8 cellular contexts compared by ENCODE assay signal in the genomic region with DNA sequence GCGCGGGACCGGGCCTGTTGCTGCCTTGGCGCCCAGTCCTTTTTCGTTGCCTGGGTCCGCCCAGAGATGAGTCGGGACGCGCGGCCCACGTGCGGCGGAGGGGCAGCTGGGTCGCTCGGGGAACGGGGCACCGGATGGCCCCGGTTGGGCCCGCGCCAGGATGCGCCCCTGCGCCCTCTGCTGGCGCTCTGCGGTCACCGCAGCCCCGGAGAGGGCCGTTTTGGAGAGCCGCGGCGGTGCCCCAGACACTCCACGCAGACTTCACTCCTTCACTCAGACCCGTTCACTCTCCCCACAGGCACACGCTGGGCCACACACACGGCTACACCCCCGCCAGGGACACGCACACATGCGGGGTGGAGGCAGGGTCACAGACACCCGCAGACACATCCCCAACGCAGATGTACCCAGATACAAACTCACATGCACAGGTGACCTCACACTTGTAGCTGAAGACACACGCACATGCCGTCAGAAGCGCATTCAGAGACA. TPM values are rescaled to one million over a fixed set of nuclear protein-coding genes. Genes with fewer than 3 reads are reported as not detected.
DNase-seq lines count a peak whose midpoint lies in the region; ATAC-seq and TF ChIP-seq lines count a peak whose summit lies in the region.

No MANE protein-coding gene starts in this region.

- peak overlapping the region; percentile 76 for H3K4me3 Mint-ChIP-seq in activated naive CD8-positive, alpha-beta T cell treated with anti-CD3 and anti-CD28 coated beads for 36 hours

- H3K9ac ChIP-seq in skeletal muscle tissue (ENCODE audit: low read depth in 1 of 3, low read length in 3 of 3): peak overlapping the region; percentile 3 to 71 (median 50)

- peak overlapping the region; percentile 5 to 62 (median 58) for H3K4me3 ChIP-seq in skeletal muscle tissue (ENCODE audit: low read length in 3 of 3)

- no peaks in the 10 kb centered on the region for H3K9me3 ChIP-seq in skeletal muscle tissue (ENCODE audit: control insufficient read depth in 3 of 3, low read length in 3 of 3)

- peak; percentile 40 for ATAC-seq in HG03342 (IDR thresholded peaks at IDR 0.05; ENCODE audit: unreplicated experiment)

- peaks cover 5% of the 10 kb centered on the region in 3 donors for H3K4me1 ChIP-seq in skeletal muscle tissue (ENCODE audit: control insufficient read depth in 3 of 3, insufficient read depth in 3 of 3, low read length in 3 of 3)

- DNase-seq in GM10266 (ENCODE audit: extremely low spot score): peak; percentile 91
- peak; percentile 58 for DNase-seq in T follicular helper cell (ENCODE audit: low read depth)
- DNase-seq in activated naive CD8-positive, alpha-beta T cell treated with anti-CD3 and anti-CD28 coated beads for 36 hours: peak; percentile 85
- DNase-seq in hepatic stellate cell (ENCODE audit: low spot score): peak; percentile 78
- DNase-seq in putamen (ENCODE audit: low spot score): no peak
- DNase-seq in NCI-H526 treated with DMSO at 0.1 percent for 48 hours (lab: John Stamatoyannopoulos, UW): no peak

- H3K27ac Mint-ChIP-seq in activated naive CD8-positive, alpha-beta T cell treated with anti-CD3 and anti-CD28 coated beads for 36 hours: no peak overlapping the region

- H3K27ac ChIP-seq in skeletal muscle tissue (ENCODE audit: low read depth, low read length): no peak overlapping the region

- peaks cover 0 to 2% (median 0%) of the 10 kb centered on the region in 3 donors for H3K36me3 ChIP-seq in skeletal muscle tissue (ENCODE audit: control insufficient read depth in 3 of 3, insufficient read depth in 3 of 3, low read length in 3 of 3)

- TF ChIP-seq CTCF in GM10266 (IDR thresholded peaks at IDR 0.05; ENCODE audit: control insufficient read depth, insufficient read depth, low read depth, missing control alignments): peak; percentile 92

- H3K27me3 ChIP-seq in skeletal muscle tissue (ENCODE audit: control insufficient read depth in 3 of 3, insufficient read depth in 3 of 3, low read length in 3 of 3): peaks cover 0 to 17% (median 11%) of the 10 kb centered on the region in 3 donors

- H3K9me3 Mint-ChIP-seq in activated naive CD8-positive, alpha-beta T cell treated with anti-CD3 and anti-CD28 coated beads for 36 hours: no peaks in the 10 kb centered on the region

- H3K36me3 Mint-ChIP-seq in activated naive CD8-positive, alpha-beta T cell treated with anti-CD3 and anti-CD28 coated beads for 36 hours: no peaks in the 10 kb centered on the region

- H3K4me1 Mint-ChIP-seq in activated naive CD8-positive, alpha-beta T cell treated with anti-CD3 and anti-CD28 coated beads for 36 hours: peaks cover 10% of the 10 kb centered on the region

- peaks cover 6% of the 10 kb centered on the region for H3K27me3 Mint-ChIP-seq in activated naive CD8-positive, alpha-beta T cell treated with anti-CD3 and anti-CD28 coated beads for 36 hours

RNA-seq across cellular contexts. Expression of a gene that starts 38.8 kb away (rescaled TPM):
- 1 to 10 TPM; 1.1 to 1.9 TPM for total RNA-seq in activated naive CD8-positive, alpha-beta T cell treated with anti-CD3 and anti-CD28 coated beads for 36 hours
- total RNA-seq in skeletal muscle tissue: 7.8 TPM

Comparison
In these comparisons a context has a peak if more than half of its experiments do, and no peak if none do; other contexts are left out.
1. DNase-seq: peak in GM10266 (single experiment), T follicular helper cell (single experiment), activated naive CD8-positive, alpha-beta T cell treated with anti-CD3 and anti-CD28 coated beads for 36 hours (single experiment) and hepatic stellate cell (single experiment); none in putamen (single experiment) and NCI-H526 treated with DMSO at 0.1 percent for 48 hours (single experiment).